35 cellular contexts compared by ENCODE assay signal in the genomic region with DNA sequence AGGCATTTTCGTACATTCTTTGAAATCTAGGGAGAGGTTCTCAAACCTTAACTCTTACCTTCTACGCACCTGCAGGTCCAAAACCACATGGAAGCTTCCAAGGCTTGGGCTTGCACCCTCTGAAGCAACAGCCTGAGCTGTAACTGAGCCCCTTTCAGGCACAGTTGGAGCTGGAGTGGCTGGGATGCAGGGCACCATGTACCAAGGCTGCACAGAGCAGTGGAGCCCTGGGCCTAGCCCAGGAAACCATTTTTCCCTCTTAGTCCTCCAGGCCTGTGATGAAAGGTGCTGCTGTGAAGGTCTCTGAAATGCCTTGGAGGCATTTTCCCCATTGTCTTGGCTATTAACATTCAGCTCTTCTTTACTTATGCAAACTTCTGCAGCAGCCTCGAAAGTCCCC.
"Had no signal": no experiment of that assay in that cellular context is flagged by ENCODE, and none has a peak within 500 bp of the region (broad histone marks: within the 10 kb centered on the region; RNA-seq: fewer than 3 reads in every experiment).

No MANE protein-coding gene starts in this region.

- H3K27me3 ChIP-seq: MG63 had no signal

- H3K4me3 ChIP-seq: MG63 had no signal

- DNase-seq: Karpas-422, Kasumi-1, MG63, MM.1S, MV-4-11, NCI-H1048, NCI-H1092, NCI-H1092 treated with DMSO at 0.1 percent for 48 hours, NCI-H1105, NCI-H1105 treated with DMSO at 0.1 percent for 48 hours, NCI-H1417, NCI-H1417 treated with DMSO at 0.1 percent for 48 hours, NCI-H1436, NCI-H1436 treated with DMSO at 0.1 percent for 48 hours, NCI-H146, NCI-H1694, NCI-H1694 treated with DMSO at 0.1 percent for 48 hours, NCI-H187, NCI-H187 treated with DMSO at 0.1 percent for 48 hours, NCI-H1930, NCI-H2029, NCI-H2029 treated with DMSO at 0.1 percent for 48 hours, NCI-H2081, NCI-H2081 treated with DMSO at 0.1 percent for 48 hours, NCI-H2107, NCI-H2171, NCI-H2171 treated with DMSO at 0.1 percent for 48 hours, NCI-H2227 treated with DMSO at 0.1 percent for 48 hours, NCI-H226, NCI-H345, NCI-H446, NCI-H446 treated with DMSO at 0.1 percent for 48 hours, NCI-H510A, NCI-H510A treated with DMSO at 0.1 percent for 48 hours, NCI-H524 had no signal

- H3K36me3 ChIP-seq: MG63 had no signal
